In the genomic region with DNA sequence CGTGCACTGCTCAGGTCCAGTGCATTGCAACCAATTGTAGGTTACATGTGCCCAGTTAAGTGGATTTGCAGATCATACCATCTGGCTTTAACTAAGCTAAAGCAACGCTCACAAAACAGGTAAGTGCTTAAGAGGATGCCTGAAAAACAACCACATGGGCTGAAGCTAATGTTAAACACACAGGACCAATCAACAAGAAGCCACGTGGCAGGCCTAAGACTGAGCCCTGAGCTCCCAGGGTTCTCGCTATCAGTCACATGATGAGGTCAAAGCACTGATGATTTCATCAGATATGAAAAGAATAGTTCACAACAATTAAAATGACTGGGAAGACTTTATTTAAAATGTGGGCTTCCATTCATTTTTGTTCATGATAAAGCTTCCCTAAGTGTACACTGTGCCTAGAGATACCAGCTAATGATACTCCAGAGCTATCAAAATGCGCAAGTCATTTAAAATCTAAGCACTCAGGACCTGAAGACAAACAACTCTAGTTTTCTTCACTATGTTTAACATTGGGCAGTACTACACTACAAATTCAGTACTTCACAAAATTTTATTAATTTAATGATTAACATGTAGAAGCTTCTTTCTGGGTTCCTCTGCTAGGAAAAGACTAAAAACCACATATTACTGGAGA, we compare ENCODE assay signal across 2 cellular contexts.
TF ChIP-seq lines count a peak whose summit lies in the region.

No MANE protein-coding gene starts in this region.

TF ChIP-seq in SK-N-SH, 30 proteins besides CTCF, POLR2A, EP300 and RAD21 (continued from another document):
- TF ChIP-seq GABPA (IDR thresholded peaks at IDR 0.05; ENCODE audit: low read depth) (no peak), TEAD4 (IDR thresholded peaks at IDR 0.05; ENCODE audit: borderline replicate concordance, insufficient read depth) (no peak), ELF1 (IDR thresholded peaks at IDR 0.05) (no peak), TAF1 (IDR thresholded peaks at IDR 0.05; ENCODE audit: borderline replicate concordance, low read depth, low read length) (no peak), JUND (IDR thresholded peaks at IDR 0.05) (no peak), YY1 (IDR thresholded peaks at IDR 0.05; ENCODE audit: low read depth) (no peak)

TF ChIP-seq in SK-N-SH treated with all-trans-retinoic acid at 6 μM for 48 hours, 23 proteins besides CTCF, POLR2A, EP300 and RAD21 (continued from another document):
- TF ChIP-seq, protein P1, sequence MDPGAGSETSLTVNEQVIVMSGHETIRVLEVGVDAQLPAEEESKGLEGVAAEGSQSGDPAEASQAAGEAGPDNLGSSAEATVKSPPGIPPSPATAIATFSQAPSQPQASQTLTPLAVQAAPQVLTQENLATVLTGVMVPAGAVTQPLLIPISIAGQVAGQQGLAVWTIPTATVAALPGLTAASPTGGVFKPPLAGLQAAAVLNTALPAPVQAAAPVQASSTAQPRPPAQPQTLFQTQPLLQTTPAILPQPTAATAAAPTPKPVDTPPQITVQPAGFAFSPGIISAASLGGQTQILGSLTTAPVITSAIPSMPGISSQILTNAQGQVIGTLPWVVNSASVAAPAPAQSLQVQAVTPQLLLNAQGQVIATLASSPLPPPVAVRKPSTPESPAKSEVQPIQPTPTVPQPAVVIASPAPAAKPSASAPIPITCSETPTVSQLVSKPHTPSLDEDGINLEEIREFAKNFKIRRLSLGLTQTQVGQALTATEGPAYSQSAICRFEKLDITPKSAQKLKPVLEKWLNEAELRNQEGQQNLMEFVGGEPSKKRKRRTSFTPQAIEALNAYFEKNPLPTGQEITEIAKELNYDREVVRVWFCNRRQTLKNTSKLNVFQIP (CRISPR knock-in tag; IDR thresholded peaks at IDR 0.05; ENCODE audit: borderline replicate concordance, low read depth), result no peak
- TF ChIP-seq TOX (CRISPR knock-in tag; IDR thresholded peaks at IDR 0.05; ENCODE audit: borderline replicate concordance), result no peak
